In genomic region chr3:24480497-24480896, GRCh38 we compare ENCODE assay signal across 2 cellular contexts.
A peak's percentile ranks its signal among the peaks of the same experiment; 100 is the strongest.
TF ChIP-seq lines count a peak whose summit lies in the region.

No MANE protein-coding gene starts in this region.

TF ChIP-seq in liver, 16 proteins besides CTCF, POLR2A, EP300 and RAD21:
- TF ChIP-seq MAX (IDR thresholded peaks at IDR 0.05) (peak; percentile 7), RXRA (IDR thresholded peaks at IDR 0.05) (peak in 1 of 2 donors; percentile 30), EGR1 (IDR thresholded peaks at IDR 0.05; ENCODE audit: low read depth in 2 of 2) (no peak)

TF ChIP-seq in HepG2, 621 proteins besides CTCF, POLR2A, EP300 and RAD21 (continued from another document):
- no peak for TF ChIP-seq ZNF720 (CRISPR knock-in tag; IDR thresholded peaks at IDR 0.05)
- TF ChIP-seq MAX (IDR thresholded peaks at IDR 0.05): no peak
- no peak for TF ChIP-seq ETV5 (CRISPR knock-in tag; IDR thresholded peaks at IDR 0.05; ENCODE audit: borderline replicate concordance)
- TF ChIP-seq, protein P1, sequence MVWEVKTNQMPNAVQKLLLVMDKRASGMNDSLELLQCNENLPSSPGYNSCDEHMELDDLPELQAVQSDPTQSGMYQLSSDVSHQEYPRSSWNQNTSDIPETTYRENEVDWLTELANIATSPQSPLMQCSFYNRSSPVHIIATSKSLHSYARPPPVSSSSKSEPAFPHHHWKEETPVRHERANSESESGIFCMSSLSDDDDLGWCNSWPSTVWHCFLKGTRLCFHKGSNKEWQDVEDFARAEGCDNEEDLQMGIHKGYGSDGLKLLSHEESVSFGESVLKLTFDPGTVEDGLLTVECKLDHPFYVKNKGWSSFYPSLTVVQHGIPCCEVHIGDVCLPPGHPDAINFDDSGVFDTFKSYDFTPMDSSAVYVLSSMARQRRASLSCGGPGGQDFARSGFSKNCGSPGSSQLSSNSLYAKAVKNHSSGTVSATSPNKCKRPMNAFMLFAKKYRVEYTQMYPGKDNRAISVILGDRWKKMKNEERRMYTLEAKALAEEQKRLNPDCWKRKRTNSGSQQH (CRISPR knock-in tag; IDR thresholded peaks at IDR 0.05; ENCODE audit: low read depth): no peak
- TF ChIP-seq HNRNPUL1 (IDR thresholded peaks at IDR 0.05; ENCODE audit: low read depth, low read length): no peak
- no peak for TF ChIP-seq ZNF260 (CRISPR knock-in tag; IDR thresholded peaks at IDR 0.05; ENCODE audit: borderline replicate concordance, low read depth)
- TF ChIP-seq ZNF773 (CRISPR knock-in tag; IDR thresholded peaks at IDR 0.05; ENCODE audit: borderline replicate concordance): no peak
- TF ChIP-seq HMGXB4 (CRISPR knock-in tag; IDR thresholded peaks at IDR 0.05; ENCODE audit: borderline replicate concordance in 1 of 2, low read depth in 1 of 2): no peak
- TF ChIP-seq YEATS2 (CRISPR knock-in tag; IDR thresholded peaks at IDR 0.05; ENCODE audit: borderline replicate concordance): no peak
- TF ChIP-seq ZBTB2 (CRISPR knock-in tag; IDR thresholded peaks at IDR 0.05; ENCODE audit: low read depth): no peak
- no peak for TF ChIP-seq HINFP (CRISPR knock-in tag; IDR thresholded peaks at IDR 0.05; ENCODE audit: low read depth)
- no peak for TF ChIP-seq HNRNPK (IDR thresholded peaks at IDR 0.05; ENCODE audit: low read depth, low read length, poor library complexity, severe bottlenecking)
- TF ChIP-seq, protein P2, sequence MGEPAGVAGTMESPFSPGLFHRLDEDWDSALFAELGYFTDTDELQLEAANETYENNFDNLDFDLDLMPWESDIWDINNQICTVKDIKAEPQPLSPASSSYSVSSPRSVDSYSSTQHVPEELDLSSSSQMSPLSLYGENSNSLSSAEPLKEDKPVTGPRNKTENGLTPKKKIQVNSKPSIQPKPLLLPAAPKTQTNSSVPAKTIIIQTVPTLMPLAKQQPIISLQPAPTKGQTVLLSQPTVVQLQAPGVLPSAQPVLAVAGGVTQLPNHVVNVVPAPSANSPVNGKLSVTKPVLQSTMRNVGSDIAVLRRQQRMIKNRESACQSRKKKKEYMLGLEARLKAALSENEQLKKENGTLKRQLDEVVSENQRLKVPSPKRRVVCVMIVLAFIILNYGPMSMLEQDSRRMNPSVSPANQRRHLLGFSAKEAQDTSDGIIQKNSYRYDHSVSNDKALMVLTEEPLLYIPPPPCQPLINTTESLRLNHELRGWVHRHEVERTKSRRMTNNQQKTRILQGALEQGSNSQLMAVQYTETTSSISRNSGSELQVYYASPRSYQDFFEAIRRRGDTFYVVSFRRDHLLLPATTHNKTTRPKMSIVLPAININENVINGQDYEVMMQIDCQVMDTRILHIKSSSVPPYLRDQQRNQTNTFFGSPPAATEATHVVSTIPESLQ (CRISPR knock-in tag; conservative IDR thresholded peaks at IDR 0.05): no peak
- no peak for TF ChIP-seq FOXC1 (CRISPR knock-in tag; IDR thresholded peaks at IDR 0.05; ENCODE audit: borderline replicate concordance)
- no peak for TF ChIP-seq MED8 (CRISPR knock-in tag; IDR thresholded peaks at IDR 0.05; ENCODE audit: insufficient replicate concordance)
- TF ChIP-seq ATAD3A (CRISPR knock-in tag; IDR thresholded peaks at IDR 0.05): no peak
- TF ChIP-seq, protein P3, sequence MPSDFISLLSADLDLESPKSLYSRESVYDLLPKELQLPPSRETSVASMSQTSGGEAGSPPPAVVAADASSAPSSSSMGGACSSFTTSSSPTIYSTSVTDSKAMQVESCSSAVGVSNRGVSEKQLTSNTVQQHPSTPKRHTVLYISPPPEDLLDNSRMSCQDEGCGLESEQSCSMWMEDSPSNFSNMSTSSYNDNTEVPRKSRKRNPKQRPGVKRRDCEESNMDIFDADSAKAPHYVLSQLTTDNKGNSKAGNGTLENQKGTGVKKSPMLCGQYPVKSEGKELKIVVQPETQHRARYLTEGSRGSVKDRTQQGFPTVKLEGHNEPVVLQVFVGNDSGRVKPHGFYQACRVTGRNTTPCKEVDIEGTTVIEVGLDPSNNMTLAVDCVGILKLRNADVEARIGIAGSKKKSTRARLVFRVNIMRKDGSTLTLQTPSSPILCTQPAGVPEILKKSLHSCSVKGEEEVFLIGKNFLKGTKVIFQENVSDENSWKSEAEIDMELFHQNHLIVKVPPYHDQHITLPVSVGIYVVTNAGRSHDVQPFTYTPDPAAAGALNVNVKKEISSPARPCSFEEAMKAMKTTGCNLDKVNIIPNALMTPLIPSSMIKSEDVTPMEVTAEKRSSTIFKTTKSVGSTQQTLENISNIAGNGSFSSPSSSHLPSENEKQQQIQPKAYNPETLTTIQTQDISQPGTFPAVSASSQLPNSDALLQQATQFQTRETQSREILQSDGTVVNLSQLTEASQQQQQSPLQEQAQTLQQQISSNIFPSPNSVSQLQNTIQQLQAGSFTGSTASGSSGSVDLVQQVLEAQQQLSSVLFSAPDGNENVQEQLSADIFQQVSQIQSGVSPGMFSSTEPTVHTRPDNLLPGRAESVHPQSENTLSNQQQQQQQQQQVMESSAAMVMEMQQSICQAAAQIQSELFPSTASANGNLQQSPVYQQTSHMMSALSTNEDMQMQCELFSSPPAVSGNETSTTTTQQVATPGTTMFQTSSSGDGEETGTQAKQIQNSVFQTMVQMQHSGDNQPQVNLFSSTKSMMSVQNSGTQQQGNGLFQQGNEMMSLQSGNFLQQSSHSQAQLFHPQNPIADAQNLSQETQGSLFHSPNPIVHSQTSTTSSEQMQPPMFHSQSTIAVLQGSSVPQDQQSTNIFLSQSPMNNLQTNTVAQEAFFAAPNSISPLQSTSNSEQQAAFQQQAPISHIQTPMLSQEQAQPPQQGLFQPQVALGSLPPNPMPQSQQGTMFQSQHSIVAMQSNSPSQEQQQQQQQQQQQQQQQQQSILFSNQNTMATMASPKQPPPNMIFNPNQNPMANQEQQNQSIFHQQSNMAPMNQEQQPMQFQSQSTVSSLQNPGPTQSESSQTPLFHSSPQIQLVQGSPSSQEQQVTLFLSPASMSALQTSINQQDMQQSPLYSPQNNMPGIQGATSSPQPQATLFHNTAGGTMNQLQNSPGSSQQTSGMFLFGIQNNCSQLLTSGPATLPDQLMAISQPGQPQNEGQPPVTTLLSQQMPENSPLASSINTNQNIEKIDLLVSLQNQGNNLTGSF (CRISPR knock-in tag; IDR thresholded peaks at IDR 0.05): no peak
- TF ChIP-seq ZNF3 (CRISPR knock-in tag; IDR thresholded peaks at IDR 0.05): no peak
- no peak for TF ChIP-seq ZNF792 (CRISPR knock-in tag; IDR thresholded peaks at IDR 0.05)
TF ChIP-seq in HepG2: peak in this region for 0.
